Comparison of ENCODE assay signal across 1 cellular context in genomic region chr1:13516606-13517005, GRCh38.
TF ChIP-seq lines count a peak whose summit lies in the region.

No MANE protein-coding gene starts in this region.

TF ChIP-seq in IMR-90, 13 proteins besides CTCF, POLR2A, EP300 and RAD21 (continued from another document):
- no peak for TF ChIP-seq MXI1 (IDR thresholded peaks at IDR 0.05; ENCODE audit: borderline replicate concordance, low read depth, low read length)
